Comparison of ENCODE assay signal across 1 cellular context in the genomic region with DNA sequence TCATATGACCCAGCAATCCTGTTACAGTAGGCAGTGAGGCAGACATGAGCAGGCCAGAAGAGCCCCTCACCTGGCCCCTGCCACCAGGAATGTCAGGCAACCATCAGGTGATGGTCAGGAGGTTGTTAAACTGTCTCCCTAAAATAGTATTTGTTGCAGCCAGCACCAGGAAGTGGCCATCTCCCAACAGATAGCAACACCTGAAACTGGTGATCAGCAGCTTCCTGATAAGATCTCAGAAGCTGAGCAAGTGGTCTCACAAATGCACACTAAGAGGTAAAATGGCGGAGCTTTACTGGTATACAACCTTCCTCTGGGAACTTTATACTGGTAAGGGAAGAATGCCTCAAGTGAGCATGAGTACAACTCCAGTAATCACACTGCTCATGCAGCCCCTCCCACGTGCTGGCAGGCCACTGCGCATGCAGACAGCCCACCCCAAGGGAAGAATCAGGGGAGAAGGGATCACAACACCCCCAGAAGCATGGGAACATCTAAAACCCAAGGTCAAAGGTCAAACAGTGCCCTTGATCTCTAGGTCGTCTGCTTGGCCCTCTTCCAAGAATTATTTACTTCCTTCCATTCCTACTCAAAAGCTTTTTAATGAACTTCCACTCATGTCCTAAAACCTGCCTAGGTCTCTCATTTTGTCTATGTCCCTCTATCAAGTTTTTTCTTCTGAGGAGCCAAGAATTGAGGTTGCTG.
TF ChIP-seq lines count a peak whose summit lies in the region.

No MANE protein-coding gene starts in this region.

TF ChIP-seq in K562, 482 proteins besides CTCF, POLR2A, EP300 and RAD21 (continued from another document):
- TF ChIP-seq, protein P1, sequence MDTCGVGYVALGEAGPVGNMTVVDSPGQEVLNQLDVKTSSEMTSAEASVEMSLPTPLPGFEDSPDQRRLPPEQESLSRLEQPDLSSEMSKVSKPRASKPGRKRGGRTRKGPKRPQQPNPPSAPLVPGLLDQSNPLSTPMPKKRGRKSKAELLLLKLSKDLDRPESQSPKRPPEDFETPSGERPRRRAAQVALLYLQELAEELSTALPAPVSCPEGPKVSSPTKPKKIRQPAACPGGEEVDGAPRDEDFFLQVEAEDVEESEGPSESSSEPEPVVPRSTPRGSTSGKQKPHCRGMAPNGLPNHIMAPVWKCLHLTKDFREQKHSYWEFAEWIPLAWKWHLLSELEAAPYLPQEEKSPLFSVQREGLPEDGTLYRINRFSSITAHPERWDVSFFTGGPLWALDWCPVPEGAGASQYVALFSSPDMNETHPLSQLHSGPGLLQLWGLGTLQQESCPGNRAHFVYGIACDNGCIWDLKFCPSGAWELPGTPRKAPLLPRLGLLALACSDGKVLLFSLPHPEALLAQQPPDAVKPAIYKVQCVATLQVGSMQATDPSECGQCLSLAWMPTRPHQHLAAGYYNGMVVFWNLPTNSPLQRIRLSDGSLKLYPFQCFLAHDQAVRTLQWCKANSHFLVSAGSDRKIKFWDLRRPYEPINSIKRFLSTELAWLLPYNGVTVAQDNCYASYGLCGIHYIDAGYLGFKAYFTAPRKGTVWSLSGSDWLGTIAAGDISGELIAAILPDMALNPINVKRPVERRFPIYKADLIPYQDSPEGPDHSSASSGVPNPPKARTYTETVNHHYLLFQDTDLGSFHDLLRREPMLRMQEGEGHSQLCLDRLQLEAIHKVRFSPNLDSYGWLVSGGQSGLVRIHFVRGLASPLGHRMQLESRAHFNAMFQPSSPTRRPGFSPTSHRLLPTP (IDR thresholded peaks at IDR 0.05; ENCODE audit: borderline replicate concordance, extremely low read depth, insufficient read length), result no peak
- TF ChIP-seq ESRRB (CRISPR knock-in tag; IDR thresholded peaks at IDR 0.05; ENCODE audit: borderline replicate concordance), result no peak
- no peak for TF ChIP-seq ZNF24 (IDR thresholded peaks at IDR 0.05)
- no peak for TF ChIP-seq ZSCAN32 (CRISPR knock-in tag; IDR thresholded peaks at IDR 0.05)
- TF ChIP-seq NR2C1 (IDR thresholded peaks at IDR 0.05), result peak; percentile 17; the same call in 1 of the 2 replicates
- peak; percentile 39; the same call in 1 of the 2 replicates for TF ChIP-seq NR2C1 (tag; IDR thresholded peaks at IDR 0.05)
- TF ChIP-seq NFIC (IDR thresholded peaks at IDR 0.05), result peak; percentile 70
